8 cellular contexts compared by ENCODE assay signal in genomic region chr17:48893646-48894508, GRCh38. TPM values are rescaled to one million over a fixed set of nuclear protein-coding genes. Genes with fewer than 3 reads are reported as not detected.
DNase-seq lines count a peak whose midpoint lies in the region; ATAC-seq and TF ChIP-seq lines count a peak whose summit lies in the region.

No MANE protein-coding gene starts in this region.

- peaks cover 43% of the 10 kb centered on the region for H3K79me2 ChIP-seq in PC-3 (ENCODE audit: low read length)
- H3K79me2 ChIP-seq in parathyroid adenoma, result no peaks in the 10 kb centered on the region

- H3K36me3 Mint-ChIP-seq in CD8-positive, alpha-beta memory T cell, result peaks cover 3 to 42% (median 3%) of the 10 kb centered on the region in 3 donors

- BruUV-seq in PC-3 (replicated peaks; lab: Mats Ljungman, UMichigan), result no TSS peak

- H3K4me1 ChIP-seq in CD8-positive, alpha-beta memory T cell (ENCODE audit: insufficient read depth, low read length), result peaks cover 20% of the 10 kb centered on the region
- H3K4me1 ChIP-seq in PC-3 (ENCODE audit: insufficient read depth, low read length) (peaks cover 29% of the 10 kb centered on the region), esophagus (ENCODE audit: control insufficient read depth in 2 of 2, insufficient read depth in 2 of 2, low read length in 1 of 2) (no peaks in the 10 kb centered on the region), parathyroid adenoma (no peaks in the 10 kb centered on the region)

- H3K4me3 Mint-ChIP-seq in CD8-positive, alpha-beta memory T cell, result peak overlapping the region; percentile 60 to 94 (median 92)

- H4K20me1 ChIP-seq in PC-3 (ENCODE audit: low read length), result no peaks in the 10 kb centered on the region

- CTCF ChIA-PET in CD8-positive, alpha-beta memory T cell (lab: Charles Lee), result interaction anchor here (0.8 to 2.6 kb wide), 7 partner anchors 9 to 15 kb away, joined by 3 to 13 read pairs (median 7); partner anchors contain the start of gene UBE2Z
- CTCF ChIA-PET in PC-3 (lab: Charles Lee), result interaction anchor here (1.1 kb wide), 1 partner anchor 139 kb away, joined by 3 read pairs; no protein-coding TSS in a partner anchor

- TF ChIP-seq POLR2A in lower leg skin (IDR thresholded peaks at IDR 0.05), result no peak

- H3K27ac ChIP-seq in CD8-positive, alpha-beta memory T cell (ENCODE audit: low read depth, low read length), result peak overlapping the region; percentile 84
- H3K27ac ChIP-seq in PC-3 (ENCODE audit: low read length), result no peak overlapping the region; the same call in 1 of the 2 replicates
- H3K27ac ChIP-seq in esophagus (ENCODE audit: low read depth in 2 of 2, low read length in 1 of 2), result no peak overlapping the region
- no peak overlapping the region for H3K27ac ChIP-seq in parathyroid adenoma

- intact Hi-C loops in PC-3 (cut with micrococcal nuclease), result loop anchor here (2.0 to 5.0 kb wide), 2 partner anchors 171 to 298 kb away; partner anchors contain the start of genes PRAC1 and PRAC2
- intact Hi-C loops in lower leg skin (cut with DNase I; ENCODE audit: low total_unique reads), result no loop called here

- no peaks in the 10 kb centered on the region for H3K9me2 ChIP-seq in PC-3 (replicated peaks; ENCODE audit: low read length)

- H3K36me3 ChIP-seq in CD8-positive, alpha-beta memory T cell (ENCODE audit: insufficient read depth, low read length), result peaks cover 8% of the 10 kb centered on the region
- peaks cover 32% of the 10 kb centered on the region for H3K36me3 ChIP-seq in PC-3 (ENCODE audit: low read depth, low read length)
- H3K36me3 ChIP-seq in esophagus (ENCODE audit: control insufficient read depth in 2 of 2, insufficient read depth in 2 of 2, low read length in 1 of 2), result peaks cover 11 to 12% of the 10 kb centered on the region in 2 donors
- H3K36me3 ChIP-seq in parathyroid adenoma (ENCODE audit: control insufficient read depth, insufficient read depth, low read length), result no peaks in the 10 kb centered on the region

- peak overlapping the region; percentile 71 for H3K4me3 ChIP-seq in CD8-positive, alpha-beta memory T cell (ENCODE audit: low read length)
- peak overlapping the region; percentile 95 for H3K4me3 ChIP-seq in PC-3 (ENCODE audit: low read length)
- H3K4me3 ChIP-seq in esophagus (ENCODE audit: low read depth in 1 of 2, low read length in 2 of 2), result peak overlapping the region; percentile 74 to 75
- H3K4me3 ChIP-seq in parathyroid adenoma (ENCODE audit: low read depth, low read length), result peak overlapping the region; percentile 92
- H3K4me3 ChIP-seq in lower leg skin (ENCODE audit: low read depth, poor library complexity, severe bottlenecking), result no peak overlapping the region

- no peaks in the 10 kb centered on the region for H3K9me3 ChIP-seq in CD8-positive, alpha-beta memory T cell (ENCODE audit: low read length)
- H3K9me3 ChIP-seq in PC-3 (ENCODE audit: low read length) (no peaks in the 10 kb centered on the region), esophagus (ENCODE audit: control insufficient read depth in 2 of 2, insufficient read depth in 1 of 2, low read depth in 1 of 2, low read length in 1 of 2) (no peaks in the 10 kb centered on the region), parathyroid adenoma (ENCODE audit: control insufficient read depth, low read length) (no peaks in the 10 kb centered on the region)

- no peaks in the 10 kb centered on the region for H3K27me3 ChIP-seq in CD8-positive, alpha-beta memory T cell (ENCODE audit: insufficient read depth, low read length, poor library complexity, severe bottlenecking)
- no peaks in the 10 kb centered on the region for H3K27me3 ChIP-seq in PC-3 (ENCODE audit: low read length)
- H3K27me3 ChIP-seq in esophagus (ENCODE audit: control insufficient read depth in 1 of 2, insufficient read depth in 2 of 2, low read length in 2 of 2), result no peaks in the 10 kb centered on the region
- H3K27me3 ChIP-seq in parathyroid adenoma (ENCODE audit: control insufficient read depth, insufficient read depth, low read length), result no peaks in the 10 kb centered on the region

- POLR2A ChIA-PET in CD8-positive, alpha-beta memory T cell (lab: Charles Lee), result interaction anchor here (0.5 to 2.6 kb wide), 3 partner anchors 14 to 80 kb away, joined by 3 to 35 read pairs (median 4); partner anchors contain the start of gene UBE2Z
- POLR2A ChIA-PET in PC-3 (lab: Charles Lee; ENCODE audit: unreplicated experiment), result interaction anchor here (0.5 kb wide), 1 partner anchor 9 kb away, joined by 3 read pairs; no protein-coding TSS in a partner anchor

- TF ChIP-seq CTCF in PC-3 (conservative IDR thresholded peaks at IDR 0.05; ENCODE audit: low read depth, low read length) (no peak), parathyroid adenoma (IDR thresholded peaks at IDR 0.05) (no peak), lower leg skin (IDR thresholded peaks at IDR 0.05) (no peak)

- H3K4me2 ChIP-seq in PC-3 (ENCODE audit: low read length) (peak overlapping the region; percentile 97), parathyroid adenoma (ENCODE audit: low read length) (peak overlapping the region; percentile 92)

- ATAC-seq in PC-3, result no peak
- ATAC-seq in GM18867 (IDR thresholded peaks at IDR 0.05; ENCODE audit: unreplicated experiment), result no peak
- ATAC-seq in GM19395 (IDR thresholded peaks at IDR 0.05; ENCODE audit: unreplicated experiment), result no peak

- no peaks in the 10 kb centered on the region for H3K27me3 Mint-ChIP-seq in CD8-positive, alpha-beta memory T cell

- DNase-seq in CD8-positive, alpha-beta memory T cell, result no peak
- DNase-seq in PC-3, result no peak
- DNase-seq in GM19240 (ENCODE audit: insufficient read length, low spot score), result no peak
- DNase-seq in lower leg skin (ENCODE audit: low spot score in 2 of 2), result no peak

- H3K9me3 Mint-ChIP-seq in CD8-positive, alpha-beta memory T cell, result no peaks in the 10 kb centered on the region

- H2AFZ ChIP-seq in PC-3 (ENCODE audit: low read length) (no peak overlapping the region), parathyroid adenoma (no peak overlapping the region)

- peaks cover 24 to 31% (median 29%) of the 10 kb centered on the region in 3 donors for H3K4me1 Mint-ChIP-seq in CD8-positive, alpha-beta memory T cell

- H3K9ac ChIP-seq in PC-3 (ENCODE audit: low read length) (peak overlapping the region; percentile 98), parathyroid adenoma (no peak overlapping the region)

- H3K27ac Mint-ChIP-seq in CD8-positive, alpha-beta memory T cell, result peak overlapping the region; percentile 85 to 99 (median 98)

- 54 to 61% methylated on average over 5 of the region's 5 CpGs for WGBS in esophagus, 2 donors
- 53 to 58% methylated on average over 5 of the region's 5 CpGs for WGBS in lower leg skin, 2 donors

- H3F3A ChIP-seq in PC-3 (ENCODE audit: low read length, unreplicated experiment), result no peaks in the 10 kb centered on the region

RNA-seq across cellular contexts. Expression of gene ATP5MC1, which starts 1.3 kb away (rescaled TPM):
- total RNA-seq in CD8-positive, alpha-beta memory T cell, result 100 to 1,000 TPM; 131 to 138 TPM
- polyA plus RNA-seq in CD8-positive, alpha-beta memory T cell, result 143 TPM
- 192 and 265 TPM in 2 replicates for total RNA-seq in PC-3 (2014; rRNA removed)
- 100 to 1,000 TPM; 263 to 335 TPM for polyA plus RNA-seq in esophagus
- 10 to 100 TPM; 58.0 to 94.2 (median 75.3) TPM for total RNA-seq in lower leg skin

RNA-seq across cellular contexts. Expression of gene UBE2Z, which starts 14.3 kb away (rescaled TPM):
- total RNA-seq in CD8-positive, alpha-beta memory T cell, result 100 to 1,000 TPM; 100 to 103 TPM
- polyA plus RNA-seq in CD8-positive, alpha-beta memory T cell, result 74.7 TPM
- total RNA-seq in PC-3 (2014; rRNA removed), result 131 and 144 TPM in 2 replicates
- polyA plus RNA-seq in esophagus, result 10 to 100 TPM; 19.0 to 30.9 TPM
- 10 to 100 TPM; 60.0 to 66.7 (median 64.9) TPM for total RNA-seq in lower leg skin

RNA-seq across cellular contexts. Expression of gene SNF8, which starts 50.8 kb away (rescaled TPM):
- 100 to 1,000 TPM; 151 to 161 TPM for total RNA-seq in CD8-positive, alpha-beta memory T cell
- polyA plus RNA-seq in CD8-positive, alpha-beta memory T cell, result 113 TPM
- total RNA-seq in PC-3 (2014; rRNA removed) (278 TPM in 2 replicates), lower leg skin (10 to 100 TPM; 45.5 to 88.7 (median 80.3) TPM)
- 10 to 100 TPM; 63.9 to 99.4 TPM for polyA plus RNA-seq in esophagus
